ENCODE assay signal across 8 cellular contexts in genomic region chr19:13838943-13839192, GRCh38. TPM values are rescaled to one million over a fixed set of nuclear protein-coding genes. Genes with fewer than 3 reads are reported as not detected.
DNase-seq lines count a peak whose midpoint lies in the region; ATAC-seq and TF ChIP-seq lines count a peak whose summit lies in the region.

No MANE protein-coding gene starts in this region.

- intact Hi-C loops in esophagus muscularis mucosa (cut with DNase I): no loop called here
- intact Hi-C loops in sigmoid colon (cut with DNase I): loop anchor here (5.0 kb wide), 1 partner anchor 42 kb away; the partner anchor contains the start of gene ZSWIM4

- ATAC-seq in HG03460 (IDR thresholded peaks at IDR 0.05; ENCODE audit: unreplicated experiment): no peak

- peaks cover 61 to 88% (median 85%) of the 10 kb centered on the region in 4 donors for H3K4me1 ChIP-seq in esophagus muscularis mucosa
- peaks cover 0 to 88% (median 82%) of the 10 kb centered on the region in 4 donors for H3K4me1 ChIP-seq in sigmoid colon

- DNase-seq in SK-N-MC (ENCODE audit: low read depth, low spot score) (no peak), esophagus muscularis mucosa (ENCODE audit: extremely low spot score) (no peak), sigmoid colon (no peak), GM10248 (ENCODE audit: extremely low spot score) (no peak), T1000 (lab: John Stamatoyannopoulos, UW) (no peak), NCI-H1694 treated with DMSO at 0.1 percent for 48 hours (lab: John Stamatoyannopoulos, UW) (no peak)

- WGBS in esophagus muscularis mucosa: 9% methylated on average over 9 of the region's 13 CpGs
- 26 to 38% methylated on average over 13 of the region's 13 CpGs for WGBS in sigmoid colon, 2 donors

- CTCF ChIA-PET in GM10248 (lab: Yijun Ruan, JAX): interaction anchor here (1.3 to 3.8 kb wide), 2 partner anchors 23 to 53 kb away, joined by 3 to 19 read pairs; no protein-coding TSS in a partner anchor

- TF ChIP-seq EP300 in esophagus muscularis mucosa (IDR thresholded peaks at IDR 0.05) (no peak), sigmoid colon (IDR thresholded peaks at IDR 0.05) (peak in 1 of 4 donors; percentile 36)

- peak; percentile 58 for TF ChIP-seq POLR2A in GM10847 (IDR thresholded peaks at IDR 0.05; ENCODE audit: extremely low read depth, insufficient read length)
- TF ChIP-seq POLR2A in esophagus muscularis mucosa (IDR thresholded peaks at IDR 0.05; ENCODE audit: low read depth): peak; percentile 37
- no peak for TF ChIP-seq POLR2A in sigmoid colon (IDR thresholded peaks at IDR 0.05)

- POLR2A ChIA-PET in GM10248 (lab: Yijun Ruan, JAX): interaction anchor here (1.8 to 3.1 kb wide), 3 partner anchors 13 to 44 kb away, joined by 5 to 37 read pairs (median 6); partner anchors contain the start of gene ZSWIM4

- H3K27ac ChIP-seq in SK-N-MC (peak overlapping the region; percentile 91), esophagus muscularis mucosa (replicated peaks in 1 of 4) (peak overlapping the region; percentile 99 to 100 (median 100)), sigmoid colon (peak overlapping the region; percentile 96 to 100 (median 99))

- H3K9me3 ChIP-seq in SK-N-MC (ENCODE audit: low read depth, low read length): no peaks in the 10 kb centered on the region
- H3K9me3 ChIP-seq in esophagus muscularis mucosa: no peaks in the 10 kb centered on the region
- no peaks in the 10 kb centered on the region for H3K9me3 ChIP-seq in sigmoid colon

- H3K27me3 ChIP-seq in esophagus muscularis mucosa: no peaks in the 10 kb centered on the region
- no peaks in the 10 kb centered on the region for H3K27me3 ChIP-seq in sigmoid colon

- TF ChIP-seq CTCF in esophagus muscularis mucosa (IDR thresholded peaks at IDR 0.05): no peak
- TF ChIP-seq CTCF in sigmoid colon (IDR thresholded peaks at IDR 0.05): no peak
- no peak for TF ChIP-seq CTCF in GM10248 (IDR thresholded peaks at IDR 0.05; ENCODE audit: control extremely low read depth, extremely low read depth, low read depth, missing control alignments)

- H3K36me3 ChIP-seq in SK-N-MC (ENCODE audit: insufficient read depth, low read length): peaks cover 42% of the 10 kb centered on the region
- peaks cover 16 to 59% (median 32%) of the 10 kb centered on the region in 4 donors for H3K36me3 ChIP-seq in esophagus muscularis mucosa
- H3K36me3 ChIP-seq in sigmoid colon: peaks cover 0 to 22% (median 11%) of the 10 kb centered on the region in 4 donors

- peak overlapping the region; percentile 80 for H3K4me3 ChIP-seq in SK-N-MC
- H3K4me3 ChIP-seq in esophagus muscularis mucosa: peak overlapping the region; percentile 85 to 100 (median 100)
- H3K4me3 ChIP-seq in sigmoid colon: peak overlapping the region; percentile 77 to 99 (median 88)

- H3K9ac ChIP-seq in SK-N-MC (ENCODE audit: insufficient read length): peak overlapping the region; percentile 85

RNA-seq across cellular contexts. Expression of gene NANOS3, which starts 38.1 kb away (rescaled TPM):
- total RNA-seq in esophagus muscularis mucosa (not detected), sigmoid colon (not detected)
- polyA plus RNA-seq in sigmoid colon: under 1 TPM in 1 of 3 donors, not detected in 2; 0.16 TPM

RNA-seq across cellular contexts. Expression of gene ZSWIM4, which starts 43.6 kb away (rescaled TPM):
- 10 to 100 TPM in 1 of 4 donors, 1 to 10 TPM in 3; 5.3 to 11.6 (median 7.8) TPM for total RNA-seq in esophagus muscularis mucosa
- total RNA-seq in sigmoid colon: 1 to 10 TPM; 2.3 to 4.4 (median 3.3) TPM
- 1 to 10 TPM in 2 of 3 donors, under 1 TPM in 1; 0.60 to 3.3 (median 1.4) TPM for polyA plus RNA-seq in sigmoid colon

Comparison
In these comparisons a context has a peak if more than half of its experiments do, and no peak if none do; other contexts are left out.
1. POLR2A ChIP-seq: peak in GM10847 (single experiment) and esophagus muscularis mucosa (single experiment); none in sigmoid colon (0 of 2).
2. Peak in every context shown above with its lines, with median percentiles within 50 percentile points of each other: H3K27ac ChIP-seq and H3K4me3 ChIP-seq.